In the genomic region with DNA sequence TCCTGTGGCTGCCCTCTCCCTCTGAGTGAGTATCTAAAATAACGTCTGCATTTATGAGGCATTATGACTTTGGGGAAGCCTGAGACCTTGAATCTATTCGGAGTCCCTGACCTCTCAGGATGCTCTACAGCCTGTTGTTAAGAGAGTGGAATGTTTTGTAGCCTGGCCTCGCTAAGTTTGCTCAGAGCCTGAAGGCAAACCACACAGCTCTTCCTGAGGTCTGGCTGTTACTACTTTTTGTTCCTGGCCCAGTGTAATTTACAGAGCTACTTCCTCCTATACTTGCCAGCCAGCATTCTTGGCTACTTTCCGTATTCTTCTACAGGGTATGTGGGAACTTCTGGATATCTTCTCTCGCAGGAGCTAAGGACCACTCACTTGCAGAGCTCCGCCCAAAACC, we compare ENCODE assay signal across 10 cellular contexts. TPM values are rescaled to one million over a fixed set of nuclear protein-coding genes. Genes with fewer than 3 reads are reported as not detected.
DNase-seq lines count a peak whose midpoint lies in the region; ATAC-seq and TF ChIP-seq lines count a peak whose summit lies in the region.
"Had no signal": no experiment of that assay in that cellular context is flagged by ENCODE, and none has a peak within 500 bp of the region (broad histone marks: within the 10 kb centered on the region; RNA-seq: fewer than 3 reads in every experiment).

No MANE protein-coding gene starts in this region.

- no peaks in the 10 kb centered on the region for H3K9me3 ChIP-seq in BLaER1
- H3K9me3 ChIP-seq in muscle layer of colon (ENCODE audit: low read length) = no peaks in the 10 kb centered on the region

- H3K36me3 ChIP-seq in BLaER1 (no peaks in the 10 kb centered on the region), muscle layer of colon (ENCODE audit: insufficient read depth, low read length) (no peaks in the 10 kb centered on the region)

- H3K27me3 ChIP-seq in BLaER1 (no peaks in the 10 kb centered on the region), muscle layer of colon (ENCODE audit: control insufficient read depth in 1 of 2, insufficient read depth in 2 of 2, low read length in 2 of 2) (no peaks in the 10 kb centered on the region)

- ATAC-seq in HG02623 (IDR thresholded peaks at IDR 0.05; ENCODE audit: unreplicated experiment) (no peak), GM21786 (IDR thresholded peaks at IDR 0.05; ENCODE audit: unreplicated experiment) (no peak)

- H4K20me1 ChIP-seq in BLaER1 = peaks cover 2% of the 10 kb centered on the region; the same call in 1 of the 2 replicates

- no peak for TF ChIP-seq CTCF in NB4 (IDR thresholded peaks at IDR 0.05; ENCODE audit: low read depth, low read length)
- TF ChIP-seq CTCF in choroid plexus epithelial cell (conservative IDR thresholded peaks at IDR 0.05; ENCODE audit: low read depth, low read length) = no peak

- H3K4me2 ChIP-seq in BLaER1 = peak overlapping the region; percentile 18; the same call in 1 of the 2 replicates

- no peak overlapping the region; the same call in 1 of the 2 replicates for H3K9ac ChIP-seq in BLaER1
- H3K9ac ChIP-seq in muscle layer of colon (ENCODE audit: low read length) = no peak overlapping the region

- H3K27ac ChIP-seq in BLaER1 = no peak overlapping the region
- peak overlapping the region; percentile 35 for H3K27ac ChIP-seq in muscle layer of colon (ENCODE audit: low read depth, low read length)

- H3K4me3 ChIP-seq in BLaER1 (no peak overlapping the region), NB4 (ENCODE audit: low read depth, low read length) (no peak overlapping the region), choroid plexus epithelial cell (ENCODE audit: low read depth, low read length) (no peak overlapping the region), muscle layer of colon (ENCODE audit: low read depth in 1 of 2, low read length in 2 of 2) (no peak overlapping the region)

- DNase-seq in NB4 (ENCODE audit: low read depth) (peak; percentile 70), choroid plexus epithelial cell (ENCODE audit: low read depth) (peak; percentile 69), SK-N-DZ (ENCODE audit: low spot score) (no peak), NCI-H2227 (lab: John Stamatoyannopoulos, UW; ENCODE audit: unreplicated experiment) (no peak)
- DNase-seq: activated CD4-positive, alpha-beta T cell treated with anti-CD3 and anti-CD28 coated beads, Interleukin-2, amount 50 U/mL, for 4 hours; hypothalamus had no signal

- TF ChIP-seq POLR2A in NB4 (IDR thresholded peaks at IDR 0.05; ENCODE audit: extremely low read depth, insufficient read length) = no peak

- peaks cover 19% of the 10 kb centered on the region for H3K4me1 ChIP-seq in BLaER1
- peaks cover 22% of the 10 kb centered on the region for H3K4me1 ChIP-seq in muscle layer of colon (ENCODE audit: insufficient read depth, low read length)

RNA-seq across cellular contexts. Expression of a gene that starts 3.6 kb away (rescaled TPM):
- 19.2 and 22.7 TPM in 2 replicates for polyA plus RNA-seq in SK-N-DZ (2014; cell fraction: cytosol; rRNA removed)
- 17.8 and 22.9 TPM in 2 replicates for polyA plus RNA-seq in SK-N-DZ (2014; cell fraction: nucleus; rRNA removed)

Comparison
In these comparisons a context has a peak if more than half of its experiments do, and no peak if none do; other contexts are left out.
1. DNase-seq: peak in NB4 (single experiment) and choroid plexus epithelial cell (single experiment); none in SK-N-DZ (single experiment) and NCI-H2227 (single experiment).